12 cellular contexts compared by ENCODE assay signal in genomic region chr5:173726848-173727557, GRCh38.
"Had no signal": no experiment of that assay in that cellular context is flagged by ENCODE, and none has a peak within 500 bp of the region (broad histone marks: within the 10 kb centered on the region; RNA-seq: fewer than 3 reads in every experiment).

No MANE protein-coding gene starts in this region.

- H3K36me3 ChIP-seq: gastrocnemius medialis had no signal

- H3K4me1 ChIP-seq: gastrocnemius medialis had no signal

- H3K27me3 ChIP-seq: gastrocnemius medialis had no signal

- H3K4me3 Mint-ChIP-seq: naive thymus-derived CD8-positive, alpha-beta T cell; stimulated activated effector memory CD8-positive, alpha-beta T cell treated with anti-CD3 and anti-CD28 coated beads, Interleukin-12 subunit alpha, Interleukin-12 subunit beta, amount 100 ng/mL, for 72 hours; type B pancreatic cell had no signal

- H3K9me3 ChIP-seq: mucosa of descending colon had no signal

- H3K4me1 Mint-ChIP-seq: stimulated activated effector memory CD8-positive, alpha-beta T cell treated with anti-CD3 and anti-CD28 coated beads, Interleukin-12 subunit alpha, Interleukin-12 subunit beta, amount 100 ng/mL, for 72 hours had no signal

- DNase-seq: activated CD4-positive, alpha-beta T cell treated with anti-CD3 and anti-CD28 coated beads for 1 hour; activated CD4-positive, alpha-beta T cell treated with anti-CD3 and anti-CD28 coated beads, Interleukin-2, amount 50 U/mL, for 48 hours; activated naive CD4-positive, alpha-beta T cell treated with Interleukin-2 at 50 U/mL for 16 hours; activated T-cell treated with anti-CD3 and anti-CD28 coated beads, Interleukin-2, amount 50 U/mL, for 48 hours; gastrocnemius medialis; mucosa of descending colon; naive thymus-derived CD8-positive, alpha-beta T cell; posterior cingulate gyrus had no signal

- H3K4me3 ChIP-seq: gastrocnemius medialis, mucosa of descending colon, skin epidermis had no signal

- H3K9me3 Mint-ChIP-seq: stimulated activated effector memory CD8-positive, alpha-beta T cell treated with anti-CD3 and anti-CD28 coated beads, Interleukin-12 subunit alpha, Interleukin-12 subunit beta, amount 100 ng/mL, for 72 hours; type B pancreatic cell had no signal

- FAIRE-seq: endothelial cell of umbilical vein had no signal

- ATAC-seq: naive thymus-derived CD8-positive, alpha-beta T cell; stimulated activated effector memory CD8-positive, alpha-beta T cell treated with anti-CD3 and anti-CD28 coated beads, Interleukin-12 subunit alpha, Interleukin-12 subunit beta, amount 100 ng/mL, for 72 hours had no signal

- H3K27ac Mint-ChIP-seq: naive thymus-derived CD8-positive, alpha-beta T cell; stimulated activated effector memory CD8-positive, alpha-beta T cell treated with anti-CD3 and anti-CD28 coated beads, Interleukin-12 subunit alpha, Interleukin-12 subunit beta, amount 100 ng/mL, for 72 hours; type B pancreatic cell had no signal

- H3K27ac ChIP-seq: gastrocnemius medialis, skin epidermis had no signal

- H3K36me3 Mint-ChIP-seq: naive thymus-derived CD8-positive, alpha-beta T cell; stimulated activated effector memory CD8-positive, alpha-beta T cell treated with anti-CD3 and anti-CD28 coated beads, Interleukin-12 subunit alpha, Interleukin-12 subunit beta, amount 100 ng/mL, for 72 hours had no signal
